ENCODE assay signal across 18 cellular contexts in genomic region chr19:11550265-11550664, GRCh38. TPM values are rescaled to one million over a fixed set of nuclear protein-coding genes. Genes with fewer than 3 reads are reported as not detected.
DNase-seq lines count a peak whose midpoint lies in the region; ATAC-seq and TF ChIP-seq lines count a peak whose summit lies in the region.
"Had no signal": no experiment of that assay in that cellular context is flagged by ENCODE, and none has a peak within 500 bp of the region (broad histone marks: within the 10 kb centered on the region; RNA-seq: fewer than 3 reads in every experiment).

No MANE protein-coding gene starts in this region.

- TF ChIP-seq POLR2A in esophagus muscularis mucosa (IDR thresholded peaks at IDR 0.05; ENCODE audit: low read depth) = no peak
- TF ChIP-seq POLR2A in breast epithelium (IDR thresholded peaks at IDR 0.05) = no peak

- TF ChIP-seq CTCF in esophagus muscularis mucosa (IDR thresholded peaks at IDR 0.05) = no peak
- TF ChIP-seq CTCF in type B pancreatic cell (conservative IDR thresholded peaks at IDR 0.05) = no peak
- no peak for TF ChIP-seq CTCF in breast epithelium (IDR thresholded peaks at IDR 0.05)

- 85% methylated on average over 8 of the region's 8 CpGs for WGBS in esophagus muscularis mucosa
- WGBS in neuronal stem cell (ENCODE audit: extremely low coverage in 2 of 2, insufficient read length in 2 of 2, insufficient replicate concordance in 1 of 2), 2 donors = no CpG with 5 or more reads among the region's 8 CpGs

- H3K27me3 Mint-ChIP-seq in IgD-negative memory B cell = no peaks in the 10 kb centered on the region
- no peaks in the 10 kb centered on the region for H3K27me3 Mint-ChIP-seq in type B pancreatic cell

- no peak overlapping the region for H4K91ac ChIP-seq in neuronal stem cell (ENCODE audit: low read depth, low read length, poor library complexity)

- H3K9ac ChIP-seq in neuronal stem cell (ENCODE audit: low read depth, low read length, poor library complexity) = peak overlapping the region; percentile 70
- H3K9ac ChIP-seq: KMS-11 had no signal

- ATAC-seq in GM21576 (IDR thresholded peaks at IDR 0.05; ENCODE audit: unreplicated experiment) = no peak

- no peaks in the 10 kb centered on the region for H3K9me3 Mint-ChIP-seq in IgD-negative memory B cell
- no peaks in the 10 kb centered on the region for H3K9me3 Mint-ChIP-seq in type B pancreatic cell

- H3K9me3 ChIP-seq in esophagus muscularis mucosa (no peaks in the 10 kb centered on the region), neuronal stem cell (replicated peaks in 1 of 2; ENCODE audit: control insufficient read depth in 2 of 2, insufficient read depth in 1 of 2, low read depth in 1 of 2, low read length in 2 of 2) (peaks cover 0 to 2% of the 10 kb centered on the region in 2 donors), breast epithelium (no peaks in the 10 kb centered on the region)
- H3K9me3 ChIP-seq: Peyer's patch had no signal

- peak overlapping the region; percentile 82 for H2BK12ac ChIP-seq in neuronal stem cell (ENCODE audit: low read length)

- H3K4me1 ChIP-seq in esophagus muscularis mucosa = peaks cover under 1 to 65% (median 43%) of the 10 kb centered on the region in 4 donors
- H3K4me1 ChIP-seq in neuronal stem cell (ENCODE audit: control insufficient read depth in 2 of 2, insufficient read depth in 1 of 2, low read depth in 1 of 2, low read length in 2 of 2) = no peaks in the 10 kb centered on the region
- no peaks in the 10 kb centered on the region for H3K4me1 ChIP-seq in breast epithelium

- H3K4me3 ChIP-seq in esophagus muscularis mucosa (no peak overlapping the region), neuronal stem cell (ENCODE audit: low read length in 2 of 2) (no peak overlapping the region), breast epithelium (no peak overlapping the region)
- H3K4me3 ChIP-seq: Peyer's patch had no signal

- H3K23ac ChIP-seq in neuronal stem cell (ENCODE audit: low read depth, low read length, poor library complexity) = no peak overlapping the region

- H3K79me1 ChIP-seq in neuronal stem cell (ENCODE audit: low read depth, low read length) = peaks cover 3% of the 10 kb centered on the region

- H3K27ac Mint-ChIP-seq in IgD-negative memory B cell (peak overlapping the region in 2 of 3 donors; percentile 16 to 71), type B pancreatic cell (peak overlapping the region; percentile 63)

- no peaks in the 10 kb centered on the region for H3K36me3 Mint-ChIP-seq in IgD-negative memory B cell
- no peaks in the 10 kb centered on the region for H3K36me3 Mint-ChIP-seq in type B pancreatic cell

- H2AK5ac ChIP-seq in neuronal stem cell (ENCODE audit: low read depth, low read length) = no peak overlapping the region

- H3K4me1 Mint-ChIP-seq in IgD-negative memory B cell (peaks cover 16 to 19% (median 17%) of the 10 kb centered on the region in 3 donors), type B pancreatic cell (ENCODE audit: unreplicated experiment) (no peaks in the 10 kb centered on the region)

- intact Hi-C loops in esophagus muscularis mucosa (cut with DNase I) = no loop called here
- intact Hi-C loops in breast epithelium (cut with DNase I; ENCODE audit: low total_unique reads) = no loop called here

- H4K8ac ChIP-seq in neuronal stem cell (ENCODE audit: low read depth, low read length) = peak overlapping the region; percentile 43

- no peak overlapping the region for H2BK15ac ChIP-seq in neuronal stem cell (ENCODE audit: low read length)

- no peak overlapping the region for H3K4me2 ChIP-seq in neuronal stem cell (ENCODE audit: insufficient read depth, low read length, poor library complexity, severe bottlenecking)
- H3K4me2 ChIP-seq: KMS-11 had no signal

- H3K27ac ChIP-seq in esophagus muscularis mucosa (replicated peaks in 1 of 4) (peak overlapping the region; percentile 83 to 90 (median 89)), neuronal stem cell (replicated peaks; ENCODE audit: low read length) (no peak overlapping the region), breast epithelium (peak overlapping the region in 1 of 2 donors; percentile 19)
- H3K27ac ChIP-seq: C4-2B, KMS-11 had no signal

- no peak for DNase-seq in esophagus muscularis mucosa (ENCODE audit: extremely low spot score)
- no peak for DNase-seq in neuronal stem cell (ENCODE audit: low spot score)
- no peak for DNase-seq in type B pancreatic cell (ENCODE audit: extremely low spot score, unreplicated experiment)
- DNase-seq in breast epithelium (ENCODE audit: low spot score in 2 of 2) = no peak
- no peak for DNase-seq in H4 (ENCODE audit: low spot score)
- DNase-seq in NCI-H226 = no peak
- DNase-seq: HCEC 1CT, NCI-H1048, NCI-H1436, NCI-H1930, NCI-H446 treated with DMSO at 0.1 percent for 48 hours, Peyer's patch, SW 1271 had no signal

- H3K4ac ChIP-seq in neuronal stem cell (ENCODE audit: low read length) = no peak overlapping the region

- no peak overlapping the region for H3K4me3 Mint-ChIP-seq in IgD-negative memory B cell
- H3K4me3 Mint-ChIP-seq in type B pancreatic cell = no peak overlapping the region

- no peaks in the 10 kb centered on the region for H3K27me3 ChIP-seq in esophagus muscularis mucosa
- H3K27me3 ChIP-seq in neuronal stem cell (ENCODE audit: control insufficient read depth in 3 of 3, insufficient read depth in 3 of 3, low read depth in 1 of 3, low read length in 3 of 3) = no peaks in the 10 kb centered on the region
- no peaks in the 10 kb centered on the region for H3K27me3 ChIP-seq in breast epithelium
- H3K27me3 ChIP-seq: Peyer's patch had no signal

- no peak for TF ChIP-seq EP300 in esophagus muscularis mucosa (IDR thresholded peaks at IDR 0.05)

- H2BK5ac ChIP-seq in neuronal stem cell (ENCODE audit: low read length) = no peak overlapping the region

- peak overlapping the region; percentile 47 for H3K14ac ChIP-seq in neuronal stem cell (ENCODE audit: low read length)

- H3K18ac ChIP-seq in neuronal stem cell (ENCODE audit: low read length) = no peak overlapping the region

- no peak overlapping the region for H2BK120ac ChIP-seq in neuronal stem cell (ENCODE audit: low read depth, low read length)

- H2AFZ ChIP-seq in neuronal stem cell (ENCODE audit: low read length) = no peak overlapping the region

- H3K36me3 ChIP-seq in esophagus muscularis mucosa = peaks cover 58 to 89% (median 74%) of the 10 kb centered on the region in 4 donors
- H3K36me3 ChIP-seq in neuronal stem cell (replicated peaks in 1 of 2; ENCODE audit: control insufficient read depth in 2 of 2, insufficient read depth in 2 of 2, low read length in 2 of 2) = peaks cover 19 to 33% of the 10 kb centered on the region in 2 donors
- H3K36me3 ChIP-seq in breast epithelium = no peaks in the 10 kb centered on the region

RNA-seq across cellular contexts. Expression of gene ELOF1, which starts 8.8 kb away (rescaled TPM):
- polyA plus RNA-seq in IgD-negative memory B cell = 183 TPM
- total RNA-seq in esophagus muscularis mucosa = 10 to 100 TPM; 27.0 to 39.1 (median 30.5) TPM
- 58.7 TPM for polyA plus RNA-seq in neuronal stem cell (2013, experiment 1 of 2)
- 59.3 TPM for polyA plus RNA-seq in neuronal stem cell (2013, experiment 2 of 2)
- total RNA-seq in type B pancreatic cell (ENCODE audit: low replicate concordance) = 51.3 and 57.1 TPM in 2 replicates
- total RNA-seq in breast epithelium = 10 to 100 TPM; 31.7 to 38.0 (median 37.3) TPM
- total RNA-seq in H4 (2014; rRNA removed; shearing (Covaris generic)) = 72.7 and 85.3 TPM in 2 replicates

RNA-seq across cellular contexts. Expression of gene CNN1, which starts 11.6 kb away (rescaled TPM):
- polyA plus RNA-seq in IgD-negative memory B cell = not detected
- total RNA-seq in esophagus muscularis mucosa = 1,000 to 10,000 TPM; 2,877 to 3,384 (median 2,954) TPM
- polyA plus RNA-seq in neuronal stem cell (2013, experiment 1 of 2) = 24.1 TPM
- polyA plus RNA-seq in neuronal stem cell (2013, experiment 2 of 2) = 22.1 TPM
- total RNA-seq in type B pancreatic cell (ENCODE audit: low replicate concordance) = 2.3 and 7.9 TPM in 2 replicates
- total RNA-seq in breast epithelium = 100 to 1,000 TPM in 1 of 3 donors, 10 to 100 TPM in 1, 1 to 10 TPM in 1; 2.2 to 106 (median 74.3) TPM
- total RNA-seq in H4 (2014; rRNA removed; shearing (Covaris generic)) = 0.21 and 0.25 TPM in 2 replicates

RNA-seq across cellular contexts. Expression of gene ECSIT, which starts 21.3 kb away (rescaled TPM):
- polyA plus RNA-seq in IgD-negative memory B cell = 38.7 TPM
- 10 to 100 TPM; 72.7 to 97.5 (median 81.8) TPM for total RNA-seq in esophagus muscularis mucosa
- 30.6 TPM for polyA plus RNA-seq in neuronal stem cell (2013, experiment 1 of 2)
- polyA plus RNA-seq in neuronal stem cell (2013, experiment 2 of 2) = 28.7 TPM
- total RNA-seq in type B pancreatic cell (ENCODE audit: low replicate concordance) = 40.8 and 42.1 TPM in 2 replicates
- total RNA-seq in breast epithelium = 10 to 100 TPM; 37.0 to 56.0 (median 53.6) TPM
- total RNA-seq in H4 (2014; rRNA removed; shearing (Covaris generic)) = 43.0 and 47.5 TPM in 2 replicates

RNA-seq across cellular contexts. Expression of gene ACP5, which starts 27.2 kb away (rescaled TPM):
- 109 TPM for polyA plus RNA-seq in IgD-negative memory B cell
- total RNA-seq in esophagus muscularis mucosa = 10 to 100 TPM in 3 of 4 donors, 1 to 10 TPM in 1; 7.3 to 16.0 (median 13.3) TPM
- polyA plus RNA-seq in neuronal stem cell (2013, experiment 1 of 2) = 1.1 TPM
- polyA plus RNA-seq in neuronal stem cell (2013, experiment 2 of 2) = 0.91 TPM
- 3.2 and 6.0 TPM in 2 replicates for total RNA-seq in type B pancreatic cell (ENCODE audit: low replicate concordance)
- 100 to 1,000 TPM in 1 of 3 donors, 10 to 100 TPM in 2; 33.4 to 101 (median 92.8) TPM for total RNA-seq in breast epithelium
- total RNA-seq in H4 (2014; rRNA removed; shearing (Covaris generic)) = 8.2 and 10.4 TPM in 2 replicates
- total RNA-seq: A673 had no signal

RNA-seq across cellular contexts. Expression of gene ZNF653, which starts 44.6 kb away (rescaled TPM):
- polyA plus RNA-seq in IgD-negative memory B cell = 4.3 TPM
- 10 to 100 TPM in 1 of 4 donors, 1 to 10 TPM in 3; 9.1 to 13.9 (median 9.4) TPM for total RNA-seq in esophagus muscularis mucosa
- polyA plus RNA-seq in neuronal stem cell (2013, experiment 1 of 2) = 8.3 TPM
- polyA plus RNA-seq in neuronal stem cell (2013, experiment 2 of 2) = 7.7 TPM
- total RNA-seq in type B pancreatic cell (ENCODE audit: low replicate concordance) = 11.5 and 13.4 TPM in 2 replicates
- 10 to 100 TPM in 2 of 3 donors, 1 to 10 TPM in 1; 3.4 to 14.0 (median 10.8) TPM for total RNA-seq in breast epithelium
- total RNA-seq in H4 (2014; rRNA removed; shearing (Covaris generic)) = 4.6 and 9.8 TPM in 2 replicates

Comparison
In these comparisons a context has a peak if more than half of its experiments do, and no peak if none do; other contexts are left out.
1. RNA of gene CNN1, which starts 11.6 kb away (total RNA-seq): 2,877 to 3,384 TPM in esophagus muscularis mucosa; 2.2 to 106 TPM in breast epithelium, 2.3 to 7.9 TPM in type B pancreatic cell and 0.21 to 0.25 TPM in H4; every median in the first group is over 10 times any median in the second.